17 cellular contexts compared by ENCODE assay signal in genomic region chr1:32877211-32878110, GRCh38. TPM values are rescaled to one million over a fixed set of nuclear protein-coding genes. Genes with fewer than 3 reads are reported as not detected.
DNase-seq lines count a peak whose midpoint lies in the region; ATAC-seq and TF ChIP-seq lines count a peak whose summit lies in the region.
"Had no signal": no experiment of that assay in that cellular context is flagged by ENCODE, and none has a peak within 500 bp of the region (broad histone marks: within the 10 kb centered on the region; RNA-seq: fewer than 3 reads in every experiment).

No MANE protein-coding gene starts in this region.

- no peaks in the 10 kb centered on the region for H3K9me2 ChIP-seq in neural cell (ENCODE audit: insufficient read depth, low read length)

- H3K79me2 ChIP-seq in neural cell (replicated peaks; ENCODE audit: insufficient read depth, low read length), result no peaks in the 10 kb centered on the region

- in situ Hi-C loops in GM13976 (cut with MboI; ENCODE audit: low sequenced_read_pairs, unreplicated experiment), result no loop called here

- H3K9ac ChIP-seq in neural cell (ENCODE audit: low read length), result peak overlapping the region; percentile 32

- no peaks in the 10 kb centered on the region for H3K36me3 ChIP-seq in neural cell (ENCODE audit: insufficient read depth, low read length)
- H3K36me3 ChIP-seq: BE2C, SJSA1 had no signal

- ATAC-seq in HG03520 (IDR thresholded peaks at IDR 0.05; ENCODE audit: unreplicated experiment) (no peak), HG03196 (IDR thresholded peaks at IDR 0.05; ENCODE audit: unreplicated experiment) (no peak)

- peak; percentile 17 for DNase-seq in GM13976 (ENCODE audit: low spot score)
- DNase-seq in NCI-H1105 (lab: John Stamatoyannopoulos, UW), result peak; percentile 52
- DNase-seq in cerebellum (ENCODE audit: low spot score), result peak; percentile 71
- DNase-seq in activated CD8-positive, alpha-beta memory T cell treated with anti-CD3 and anti-CD28 coated beads, Interleukin-2, amount 50 U/mL, for 4 hours, result no peak
- DNase-seq: activated CD4-positive, alpha-beta T cell treated with anti-CD3 and anti-CD28 coated beads for 1 hour; NCI-H1436 treated with DMSO at 0.1 percent for 48 hours; stimulated activated CD4-positive, alpha-beta T cell treated with anti-CD3 and anti-CD28 coated beads, Interleukin-12 subunit alpha, Interleukin-12 subunit beta, amount 100 ng/mL, for 4 hours had no signal

- no peak for TF ChIP-seq EP300 in neural cell (conservative IDR thresholded peaks at IDR 0.05; ENCODE audit: poor library complexity, severe bottlenecking)

- H3F3A ChIP-seq in neural cell (ENCODE audit: insufficient read depth, low read length, poor library complexity, severe bottlenecking), result no peaks in the 10 kb centered on the region

- no peak overlapping the region for H3K4me2 ChIP-seq in neural cell (ENCODE audit: low read length)

- peak overlapping the region; percentile 35 for H3K27ac ChIP-seq in neural cell (ENCODE audit: low read length)
- H3K27ac ChIP-seq: SJSA1, testis had no signal

- H4K20me1 ChIP-seq in neural cell (ENCODE audit: insufficient read depth), result no peaks in the 10 kb centered on the region

- no peaks in the 10 kb centered on the region for H3K27me3 ChIP-seq in neural cell (ENCODE audit: insufficient read depth, low read depth, low read length)
- H3K27me3 ChIP-seq: BE2C, SJSA1, testis had no signal

- H2AFZ ChIP-seq in neural cell (ENCODE audit: low read depth, low read length), result no peak overlapping the region

- H3K4me3 ChIP-seq in neural cell (ENCODE audit: low read length), result peak overlapping the region; percentile 42
- H3K4me3 ChIP-seq: SJSA1, testis had no signal

- no peak for TF ChIP-seq RAD21 in neural cell (conservative IDR thresholded peaks at IDR 0.05)

- TF ChIP-seq CTCF in GM13976 (IDR thresholded peaks at IDR 0.05; ENCODE audit: borderline replicate concordance, control extremely low read depth, extremely low read depth, insufficient read depth, missing control alignments), result no peak
- TF ChIP-seq CTCF in neural cell (IDR thresholded peaks at IDR 0.05; ENCODE audit: poor library complexity, severe bottlenecking), result no peak

- no peaks in the 10 kb centered on the region for H3K9me3 ChIP-seq in neural cell (ENCODE audit: low read length)
- H3K9me3 ChIP-seq: BE2C, SJSA1, testis had no signal

TF ChIP-seq in neural cell, 6 proteins besides CTCF, POLR2A, EP300 and RAD21:
- TF ChIP-seq POLR2AphosphoS5 (IDR thresholded peaks at IDR 0.05) (no peak), EZH2 (IDR thresholded peaks at IDR 0.05; ENCODE audit: borderline replicate concordance, insufficient read depth, low read length, poor library complexity, severe bottlenecking) (no peak), TAF1 (IDR thresholded peaks at IDR 0.05; ENCODE audit: low read depth) (no peak), SMC3 (conservative IDR thresholded peaks at IDR 0.05; ENCODE audit: poor library complexity) (no peak), REST (IDR thresholded peaks at IDR 0.05; ENCODE audit: borderline replicate concordance) (no peak)
TF ChIP-seq in neural cell: peak in this region for 0.

RNA-seq across cellular contexts. Expression of gene FNDC5, which starts 6.7 kb away (rescaled TPM):
- 41.5 TPM for total RNA-seq in cerebellum
- polyA plus RNA-seq in neural cell, result 20.5 and 21.6 TPM in 2 replicates
- polyA minus RNA-seq in neural cell, result 18.5 and 20.8 TPM in 2 replicates
- total RNA-seq: activated CD8-positive, alpha-beta memory T cell treated with anti-CD3 and anti-CD28 coated beads, Interleukin-2, amount 10 ng/mL, durations not matched to agents 7 days and 5 days; naive thymus-derived CD4-positive, alpha-beta T cell had no signal

RNA-seq across cellular contexts. Expression of gene HPCA, which starts 8.8 kb away (rescaled TPM):
- 25.2 TPM for total RNA-seq in cerebellum
- 1.9 TPM in 1 of 2 replicates, not detected in the other for polyA plus RNA-seq in neural cell
- polyA minus RNA-seq in neural cell, result 1.2 TPM in 1 of 2 replicates, not detected in the other
- total RNA-seq: chondrocyte, PC-3, SJSA1 had no signal
- polyA plus RNA-seq: naive thymus-derived CD4-positive, alpha-beta T cell had no signal

RNA-seq across cellular contexts. Expression of gene TMEM54, which starts 23.7 kb away (rescaled TPM):
- 1.8 TPM for total RNA-seq in cerebellum
- 2.1 TPM in 1 of 2 replicates, not detected in the other for polyA plus RNA-seq in neural cell
- polyA minus RNA-seq in neural cell, result not detected in 2 replicates
- total RNA-seq: activated CD8-positive, alpha-beta memory T cell treated with anti-CD3 and anti-CD28 coated beads, Interleukin-2, amount 10 ng/mL, durations not matched to agents 7 days and 5 days; naive thymus-derived CD4-positive, alpha-beta T cell had no signal
- polyA plus RNA-seq: naive thymus-derived CD4-positive, alpha-beta T cell had no signal
